ENCODE assay signal across 9 cellular contexts in genomic region chr18:74249181-74249968, GRCh38. TPM values are rescaled to one million over a fixed set of nuclear protein-coding genes. Genes with fewer than 3 reads are reported as not detected.
DNase-seq lines count a peak whose midpoint lies in the region; ATAC-seq and TF ChIP-seq lines count a peak whose summit lies in the region.
"Had no signal": no experiment of that assay in that cellular context is flagged by ENCODE, and none has a peak within 500 bp of the region (broad histone marks: within the 10 kb centered on the region; RNA-seq: fewer than 3 reads in every experiment).

No MANE protein-coding gene starts in this region.

- intact Hi-C loops in adrenal gland (cut with DNase I) (no loop called here), vagina (cut with DNase I) (no loop called here)

- no peaks in the 10 kb centered on the region for H3K9me3 ChIP-seq in adrenal gland (replicated peaks in 1 of 3)
- no peaks in the 10 kb centered on the region for H3K9me3 ChIP-seq in upper lobe of left lung
- no peaks in the 10 kb centered on the region for H3K9me3 ChIP-seq in vagina

- no peaks in the 10 kb centered on the region for H3K9me3 Mint-ChIP-seq in activated T-cell treated with anti-CD3 and anti-CD28 coated beads, Interleukin-2, amount 50 U/mL, for 24 hours
- no peaks in the 10 kb centered on the region for H3K9me3 Mint-ChIP-seq in activated T-cell treated with anti-CD3 and anti-CD28 coated beads, Interleukin-2, amount 50 U/mL, for 72 hours

- H3K4me1 ChIP-seq in adrenal gland (replicated peaks in 1 of 2): peaks cover 10 to 34% of the 10 kb centered on the region in 2 donors
- peaks cover 32 to 52% (median 46%) of the 10 kb centered on the region in 4 donors for H3K4me1 ChIP-seq in upper lobe of left lung
- peaks cover 25% of the 10 kb centered on the region for H3K4me1 ChIP-seq in vagina

- peak in 1 of 4 donors; percentile 65 for TF ChIP-seq EP300 in upper lobe of left lung (IDR thresholded peaks at IDR 0.05)

- H3K27ac Mint-ChIP-seq in activated T-cell treated with anti-CD3 and anti-CD28 coated beads, Interleukin-2, amount 50 U/mL, for 24 hours: peak overlapping the region; percentile 39
- no peak overlapping the region for H3K27ac Mint-ChIP-seq in activated T-cell treated with anti-CD3 and anti-CD28 coated beads, Interleukin-2, amount 50 U/mL, for 72 hours

- H3K4me3 Mint-ChIP-seq in activated T-cell treated with anti-CD3 and anti-CD28 coated beads, Interleukin-2, amount 50 U/mL, for 24 hours: no peak overlapping the region
- H3K4me3 Mint-ChIP-seq in activated T-cell treated with anti-CD3 and anti-CD28 coated beads, Interleukin-2, amount 50 U/mL, for 72 hours: no peak overlapping the region

- 74 to 90% (median 82%) methylated on average over 11 of the region's 11 CpGs for WGBS in adrenal gland, 4 donors
- WGBS in upper lobe of left lung, 2 donors: 73 to 80% methylated on average over 11 of the region's 11 CpGs

- H3K36me3 ChIP-seq in adrenal gland (replicated peaks in 1 of 2): no peaks in the 10 kb centered on the region
- peaks cover 0 to 27% (median 5%) of the 10 kb centered on the region in 4 donors for H3K36me3 ChIP-seq in upper lobe of left lung
- no peaks in the 10 kb centered on the region for H3K36me3 ChIP-seq in vagina

- TF ChIP-seq CTCF in adrenal gland (IDR thresholded peaks at IDR 0.05): no peak
- peak in 1 of 6 experiments; percentile 3 for TF ChIP-seq CTCF in upper lobe of left lung (IDR thresholded peaks at IDR 0.05)
- no peak for TF ChIP-seq CTCF in GM13976 (IDR thresholded peaks at IDR 0.05; ENCODE audit: borderline replicate concordance, control extremely low read depth, extremely low read depth, insufficient read depth, missing control alignments)
- no peak for TF ChIP-seq CTCF in vagina (IDR thresholded peaks at IDR 0.05)

- H3K4me3 ChIP-seq in adrenal gland (no peak overlapping the region), upper lobe of left lung (no peak overlapping the region), vagina (no peak overlapping the region)

- ATAC-seq in activated T-cell treated with anti-CD3 and anti-CD28 coated beads, Interleukin-2, amount 50 U/mL, for 72 hours (replicated peaks in 1 of 2): no peak
- peak; percentile 75 to 91 for ATAC-seq in upper lobe of left lung (ENCODE audit: low FRiP score in 2 of 2)

- H3K27ac ChIP-seq in adrenal gland (peak overlapping the region in 2 of 5 donors; percentile 18 to 57), upper lobe of left lung (peak overlapping the region; percentile 23 to 74 (median 58)), vagina (no peak overlapping the region)

- H3K27me3 ChIP-seq in adrenal gland: no peaks in the 10 kb centered on the region
- H3K27me3 ChIP-seq in upper lobe of left lung: no peaks in the 10 kb centered on the region
- no peaks in the 10 kb centered on the region for H3K27me3 ChIP-seq in vagina

- H3K36me3 Mint-ChIP-seq in activated T-cell treated with anti-CD3 and anti-CD28 coated beads, Interleukin-2, amount 50 U/mL, for 24 hours (ENCODE audit: low read depth): peaks cover 23% of the 10 kb centered on the region
- H3K36me3 Mint-ChIP-seq in activated T-cell treated with anti-CD3 and anti-CD28 coated beads, Interleukin-2, amount 50 U/mL, for 72 hours (ENCODE audit: insufficient read depth in 2 of 2): peaks cover 0 to 3% of the 10 kb centered on the region in 2 donors

- H3K4me1 Mint-ChIP-seq in activated T-cell treated with anti-CD3 and anti-CD28 coated beads, Interleukin-2, amount 50 U/mL, for 24 hours (ENCODE audit: low read depth): peaks cover 20% of the 10 kb centered on the region
- peaks cover 15% of the 10 kb centered on the region for H3K4me1 Mint-ChIP-seq in activated T-cell treated with anti-CD3 and anti-CD28 coated beads, Interleukin-2, amount 50 U/mL, for 72 hours (ENCODE audit: low read depth)

- TF ChIP-seq POLR2A in adrenal gland (IDR thresholded peaks at IDR 0.05): peak in 1 of 2 donors; percentile 4
- TF ChIP-seq POLR2A in upper lobe of left lung (IDR thresholded peaks at IDR 0.05): peak in 1 of 4 donors; percentile 18
- no peak for TF ChIP-seq POLR2A in vagina (IDR thresholded peaks at IDR 0.05)

- H3K27me3 Mint-ChIP-seq in activated T-cell treated with anti-CD3 and anti-CD28 coated beads, Interleukin-2, amount 50 U/mL, for 24 hours: no peaks in the 10 kb centered on the region
- H3K27me3 Mint-ChIP-seq in activated T-cell treated with anti-CD3 and anti-CD28 coated beads, Interleukin-2, amount 50 U/mL, for 72 hours (ENCODE audit: low read depth): no peaks in the 10 kb centered on the region

- DNase-seq in activated T-cell treated with anti-CD3 and anti-CD28 coated beads, Interleukin-2, amount 50 U/mL, for 24 hours: no peak
- DNase-seq in activated T-cell treated with anti-CD3 and anti-CD28 coated beads, Interleukin-2, amount 50 U/mL, for 72 hours: no peak
- DNase-seq in adrenal gland (peak; percentile 34 to 78 (median 65)), iris pigment epithelial cell (ENCODE audit: low read depth) (peak; percentile 98), upper lobe of left lung (peak in 1 of 2 donors; percentile 73), GM13976 (ENCODE audit: low spot score) (no peak), vagina (ENCODE audit: extremely low spot score in 2 of 2) (no peak)
- no peak for DNase-seq in activated effector memory CD4-positive, alpha-beta T cell treated with anti-CD3 and anti-CD28 coated beads, Interleukin-2, amount 50 U/mL, for 16 hours
- DNase-seq: NCI-H2029 had no signal

- in situ Hi-C loops in GM13976 (cut with MboI; ENCODE audit: low sequenced_read_pairs, unreplicated experiment): no loop called here

RNA-seq across cellular contexts. Expression of gene CYB5A, which starts 42.4 kb away (rescaled TPM):
- 10 to 100 TPM; 45.1 to 47.8 TPM for total RNA-seq in activated T-cell treated with anti-CD3 and anti-CD28 coated beads, Interleukin-2, amount 50 U/mL, for 72 hours
- total RNA-seq in adrenal gland (100 to 1,000 TPM in 5 of 8 donors, 10 to 100 TPM in 3; 70.8 to 193 (median 130) TPM), upper lobe of left lung (100 to 1,000 TPM; 291 to 729 (median 637) TPM), vagina (88.6 TPM)
- 100 to 1,000 TPM in 1 of 3 donors, 10 to 100 TPM in 2; 62.0 to 207 (median 84.4) TPM for polyA plus RNA-seq in adrenal gland

Comparison
In these comparisons a context has a peak if more than half of its experiments do, and no peak if none do; other contexts are left out.
1. DNase-seq: peak in adrenal gland (7 of 7) and iris pigment epithelial cell (single experiment); none in activated T-cell treated with anti-CD3 and anti-CD28 coated beads, Interleukin-2, amount 50 U/mL, for 24 hours (single experiment), activated T-cell treated with anti-CD3 and anti-CD28 coated beads, Interleukin-2, amount 50 U/mL, for 72 hours (0 of 2), GM13976 (single experiment), vagina (0 of 2) and activated effector memory CD4-positive, alpha-beta T cell treated with anti-CD3 and anti-CD28 coated beads, Interleukin-2, amount 50 U/mL, for 16 hours (single experiment).
2. ATAC-seq: peak in upper lobe of left lung (2 of 2); none in activated T-cell treated with anti-CD3 and anti-CD28 coated beads, Interleukin-2, amount 50 U/mL, for 72 hours (0 of 2).